ENCODE assay signal across 8 cellular contexts in genomic region chr12:133081408-133081806, GRCh38. TPM values are rescaled to one million over a fixed set of nuclear protein-coding genes. Genes with fewer than 3 reads are reported as not detected.
A peak's percentile ranks its signal among the peaks of the same experiment; 100 is the strongest.
DNase-seq lines count a peak whose midpoint lies in the region; ATAC-seq and TF ChIP-seq lines count a peak whose summit lies in the region.

No MANE protein-coding gene starts in this region.

- no peaks in the 10 kb centered on the region for H3K4me1 ChIP-seq in iPS-15b (ENCODE audit: control insufficient read depth, insufficient read depth, low read length)
- H3K4me1 ChIP-seq in suprapubic skin = peaks cover 12% of the 10 kb centered on the region

- peaks cover 10% of the 10 kb centered on the region for H3K4me1 Mint-ChIP-seq in activated T-cell treated with anti-CD3 and anti-CD28 coated beads, Interleukin-2, amount 50 U/mL, for 72 hours (ENCODE audit: low read depth)
- H3K4me1 Mint-ChIP-seq in activated CD4-positive, alpha-beta memory T cell treated with anti-CD3 and anti-CD28 coated beads, Interleukin-2, amount 10 ng/mL, durations not matched to agents 7 days and 5 days = peaks cover 13% of the 10 kb centered on the region

- H3K9ac ChIP-seq in iPS-15b (ENCODE audit: low read depth, low read length) = no peak overlapping the region

- H3K27ac ChIP-seq in suprapubic skin = peak overlapping the region; percentile 93

- no peak for ATAC-seq in activated T-cell treated with anti-CD3 and anti-CD28 coated beads, Interleukin-2, amount 50 U/mL, for 72 hours (replicated peaks in 1 of 2)
- ATAC-seq in GM19452 (IDR thresholded peaks at IDR 0.05; ENCODE audit: unreplicated experiment) = no peak
- no peak for ATAC-seq in GM21381 (IDR thresholded peaks at IDR 0.05; ENCODE audit: unreplicated experiment)

- H3K4me3 Mint-ChIP-seq in activated T-cell treated with anti-CD3 and anti-CD28 coated beads, Interleukin-2, amount 50 U/mL, for 72 hours = no peak overlapping the region
- no peak overlapping the region for H3K4me3 Mint-ChIP-seq in activated CD4-positive, alpha-beta memory T cell treated with anti-CD3 and anti-CD28 coated beads, Interleukin-2, amount 10 ng/mL, durations not matched to agents 7 days and 5 days

- H3K27ac Mint-ChIP-seq in activated T-cell treated with anti-CD3 and anti-CD28 coated beads, Interleukin-2, amount 50 U/mL, for 72 hours = no peak overlapping the region
- H3K27ac Mint-ChIP-seq in activated CD4-positive, alpha-beta memory T cell treated with anti-CD3 and anti-CD28 coated beads, Interleukin-2, amount 10 ng/mL, durations not matched to agents 7 days and 5 days = no peak overlapping the region

- H3K27me3 ChIP-seq in iPS-15b (ENCODE audit: control insufficient read depth, insufficient read depth, low read length) = no peaks in the 10 kb centered on the region
- H3K27me3 ChIP-seq in suprapubic skin = no peaks in the 10 kb centered on the region

- peaks cover 17 to 25% of the 10 kb centered on the region in 2 donors for H3K9me3 Mint-ChIP-seq in activated T-cell treated with anti-CD3 and anti-CD28 coated beads, Interleukin-2, amount 50 U/mL, for 72 hours
- peaks cover 44% of the 10 kb centered on the region for H3K9me3 Mint-ChIP-seq in activated CD4-positive, alpha-beta memory T cell treated with anti-CD3 and anti-CD28 coated beads, Interleukin-2, amount 10 ng/mL, durations not matched to agents 7 days and 5 days

- no peaks in the 10 kb centered on the region for H3K27me3 Mint-ChIP-seq in activated T-cell treated with anti-CD3 and anti-CD28 coated beads, Interleukin-2, amount 50 U/mL, for 72 hours (ENCODE audit: low read depth)
- H3K27me3 Mint-ChIP-seq in activated CD4-positive, alpha-beta memory T cell treated with anti-CD3 and anti-CD28 coated beads, Interleukin-2, amount 10 ng/mL, durations not matched to agents 7 days and 5 days = no peaks in the 10 kb centered on the region

- H3K9me3 ChIP-seq in iPS-15b (ENCODE audit: control insufficient read depth, insufficient read depth, low read length) = peaks cover 13% of the 10 kb centered on the region
- peaks cover 52% of the 10 kb centered on the region for H3K9me3 ChIP-seq in suprapubic skin

- TF ChIP-seq EP300 in suprapubic skin (IDR thresholded peaks at IDR 0.05) = no peak

- no peak for TF ChIP-seq CTCF in suprapubic skin (IDR thresholded peaks at IDR 0.05)

- peak overlapping the region; percentile 89 for H3K4me3 ChIP-seq in iPS-15b (ENCODE audit: low read depth, low read length)
- peak overlapping the region; percentile 77 for H3K4me3 ChIP-seq in suprapubic skin

- peak; percentile 3 to 12 for DNase-seq in activated T-cell treated with anti-CD3 and anti-CD28 coated beads, Interleukin-2, amount 50 U/mL, for 72 hours
- DNase-seq in activated T-cell treated with anti-CD3 and anti-CD28 coated beads for 4 hours = no peak
- peak; percentile 17 for DNase-seq in activated CD4-positive, alpha-beta memory T cell treated with anti-CD3 and anti-CD28 coated beads, Interleukin-2, amount 10 ng/mL, durations not matched to agents 7 days and 5 days
- DNase-seq in suprapubic skin (ENCODE audit: low spot score in 2 of 2) = no peak
- DNase-seq in activated CD4-positive, CD25-positive, alpha-beta regulatory T cell treated with anti-CD3 and anti-CD28 coated beads, Interleukin-2, amount 50 U/mL, for 72 hours = no peak

- WGBS in suprapubic skin = 57% methylated on average over 9 of the region's 9 CpGs

- H3K36me3 ChIP-seq in iPS-15b (ENCODE audit: control insufficient read depth, insufficient read depth, low read length) (peaks cover 20% of the 10 kb centered on the region), suprapubic skin (peaks cover 44% of the 10 kb centered on the region)

- CTCF ChIA-PET in activated CD4-positive, alpha-beta memory T cell treated with anti-CD3 and anti-CD28 coated beads, Interleukin-2, amount 10 ng/mL, durations not matched to agents 7 days and 5 days (lab: Charles Lee) = interaction anchor here (0.7 to 1.2 kb wide), 4 partner anchors 18 to 172 kb away, joined by 3 to 5 read pairs (median 4); partner anchors contain the start of genes ZNF10, ZNF268 and ZNF891

- H3K36me3 Mint-ChIP-seq in activated T-cell treated with anti-CD3 and anti-CD28 coated beads, Interleukin-2, amount 50 U/mL, for 72 hours (ENCODE audit: insufficient read depth in 2 of 2) = peaks cover 43 to 64% of the 10 kb centered on the region in 2 donors
- H3K36me3 Mint-ChIP-seq in activated CD4-positive, alpha-beta memory T cell treated with anti-CD3 and anti-CD28 coated beads, Interleukin-2, amount 10 ng/mL, durations not matched to agents 7 days and 5 days (ENCODE audit: low read depth) = peaks cover 59% of the 10 kb centered on the region

- POLR2A ChIA-PET in activated CD4-positive, alpha-beta memory T cell treated with anti-CD3 and anti-CD28 coated beads, Interleukin-2, amount 10 ng/mL, durations not matched to agents 7 days and 5 days (lab: Charles Lee) = interaction anchor here (1.0 to 2.1 kb wide), 3 partner anchors 49 to 100 kb away, joined by 3 to 12 read pairs (median 12); partner anchors contain the start of genes ZNF10, ZNF26 and ZNF268

- no peak for TF ChIP-seq POLR2A in suprapubic skin (IDR thresholded peaks at IDR 0.05)

RNA-seq across cellular contexts. Expression of gene ZNF140, which starts 0.7 kb away (rescaled TPM):
- 10 to 100 TPM; 24.6 to 31.7 TPM for total RNA-seq in activated T-cell treated with anti-CD3 and anti-CD28 coated beads, Interleukin-2, amount 50 U/mL, for 72 hours
- total RNA-seq in activated CD4-positive, alpha-beta memory T cell treated with anti-CD3 and anti-CD28 coated beads, Interleukin-2, amount 10 ng/mL, durations not matched to agents 7 days and 5 days = 10 to 100 TPM; 15.8 to 18.8 TPM
- 10 to 100 TPM in 3 of 4 donors, 1 to 10 TPM in 1; 7.4 to 17.9 (median 12.2) TPM for total RNA-seq in suprapubic skin

RNA-seq across cellular contexts. Expression of gene ZNF84, which starts 44.1 kb away (rescaled TPM):
- total RNA-seq in activated T-cell treated with anti-CD3 and anti-CD28 coated beads, Interleukin-2, amount 50 U/mL, for 72 hours = 10 to 100 TPM; 17.3 to 24.7 TPM
- total RNA-seq in activated CD4-positive, alpha-beta memory T cell treated with anti-CD3 and anti-CD28 coated beads, Interleukin-2, amount 10 ng/mL, durations not matched to agents 7 days and 5 days = 10 to 100 TPM; 17.4 to 17.5 TPM
- total RNA-seq in suprapubic skin = 10 to 100 TPM in 3 of 4 donors, 1 to 10 TPM in 1; 8.0 to 41.9 (median 21.2) TPM

RNA-seq across cellular contexts. Expression of gene ZNF891, which starts 48.7 kb away (rescaled TPM):
- total RNA-seq in activated T-cell treated with anti-CD3 and anti-CD28 coated beads, Interleukin-2, amount 50 U/mL, for 72 hours = 1 to 10 TPM; 1.8 to 2.2 TPM
- total RNA-seq in activated CD4-positive, alpha-beta memory T cell treated with anti-CD3 and anti-CD28 coated beads, Interleukin-2, amount 10 ng/mL, durations not matched to agents 7 days and 5 days = 1 to 10 TPM; 1.6 TPM
- 1 to 10 TPM; 1.4 to 4.6 (median 3.2) TPM for total RNA-seq in suprapubic skin

RNA-seq across cellular contexts. Expression of gene ZNF10, which starts 49.0 kb away (rescaled TPM):
- 10 to 100 TPM in 1 of 2 donors, 1 to 10 TPM in 1; 9.3 to 14.2 TPM for total RNA-seq in activated T-cell treated with anti-CD3 and anti-CD28 coated beads, Interleukin-2, amount 50 U/mL, for 72 hours
- 1 to 10 TPM; 4.7 to 4.8 TPM for total RNA-seq in activated CD4-positive, alpha-beta memory T cell treated with anti-CD3 and anti-CD28 coated beads, Interleukin-2, amount 10 ng/mL, durations not matched to agents 7 days and 5 days
- total RNA-seq in suprapubic skin = 10 to 100 TPM in 1 of 4 donors, 1 to 10 TPM in 3; 5.2 to 11.6 (median 9.1) TPM

Comparison
In these comparisons a context has a peak if more than half of its experiments do, and no peak if none do; other contexts are left out.
1. DNase-seq: peak in activated T-cell treated with anti-CD3 and anti-CD28 coated beads, Interleukin-2, amount 50 U/mL, for 72 hours (2 of 2) and activated CD4-positive, alpha-beta memory T cell treated with anti-CD3 and anti-CD28 coated beads, Interleukin-2, amount 10 ng/mL, durations not matched to agents 7 days and 5 days (single experiment); none in activated T-cell treated with anti-CD3 and anti-CD28 coated beads for 4 hours (single experiment), suprapubic skin (0 of 2) and activated CD4-positive, CD25-positive, alpha-beta regulatory T cell treated with anti-CD3 and anti-CD28 coated beads, Interleukin-2, amount 50 U/mL, for 72 hours (single experiment).